Comparison of ENCODE assay signal across 2 cellular contexts in the genomic region with DNA sequence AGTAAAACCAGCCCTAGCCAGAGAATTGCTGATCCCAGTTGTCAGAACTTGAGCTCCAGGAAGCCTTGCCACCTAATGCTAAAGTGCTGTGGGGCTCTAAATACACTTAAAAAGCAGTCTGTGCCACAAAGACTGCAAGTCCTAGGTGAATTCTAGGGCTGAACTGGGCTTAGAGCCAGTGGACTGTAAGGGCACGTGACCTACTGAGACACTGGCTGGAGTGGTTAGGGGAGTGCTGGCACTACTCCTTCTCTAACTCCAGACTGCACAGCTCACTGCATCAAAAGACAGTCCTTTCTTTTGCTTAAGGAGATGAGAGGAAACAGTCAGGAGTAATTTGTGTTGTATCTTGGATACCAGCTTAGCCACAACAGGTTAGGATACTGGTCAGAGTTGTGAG.
TF ChIP-seq lines count a peak whose summit lies in the region.

No MANE protein-coding gene starts in this region.

TF ChIP-seq in SK-N-SH, 30 proteins besides CTCF, POLR2A, EP300 and RAD21 (continued from another document):
- TF ChIP-seq RCOR1 (IDR thresholded peaks at IDR 0.05; ENCODE audit: low read length) (no peak), MXI1 (IDR thresholded peaks at IDR 0.05; ENCODE audit: low read depth, low read length) (no peak), JUND (IDR thresholded peaks at IDR 0.05) (no peak), SMC3 (IDR thresholded peaks at IDR 0.05; ENCODE audit: low read depth, low read length) (no peak), NFIC (IDR thresholded peaks at IDR 0.05; ENCODE audit: borderline replicate concordance) (no peak), POLR2AphosphoS5 (IDR thresholded peaks at IDR 0.05; ENCODE audit: low read depth, low read length) (no peak), GATA2 (CRISPR knock-in tag; IDR thresholded peaks at IDR 0.05) (no peak)
- TF ChIP-seq, protein P1, sequence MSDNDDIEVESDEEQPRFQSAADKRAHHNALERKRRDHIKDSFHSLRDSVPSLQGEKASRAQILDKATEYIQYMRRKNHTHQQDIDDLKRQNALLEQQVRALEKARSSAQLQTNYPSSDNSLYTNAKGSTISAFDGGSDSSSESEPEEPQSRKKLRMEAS (IDR thresholded peaks at IDR 0.05; ENCODE audit: low read depth), result no peak
- TF ChIP-seq, protein P2, sequence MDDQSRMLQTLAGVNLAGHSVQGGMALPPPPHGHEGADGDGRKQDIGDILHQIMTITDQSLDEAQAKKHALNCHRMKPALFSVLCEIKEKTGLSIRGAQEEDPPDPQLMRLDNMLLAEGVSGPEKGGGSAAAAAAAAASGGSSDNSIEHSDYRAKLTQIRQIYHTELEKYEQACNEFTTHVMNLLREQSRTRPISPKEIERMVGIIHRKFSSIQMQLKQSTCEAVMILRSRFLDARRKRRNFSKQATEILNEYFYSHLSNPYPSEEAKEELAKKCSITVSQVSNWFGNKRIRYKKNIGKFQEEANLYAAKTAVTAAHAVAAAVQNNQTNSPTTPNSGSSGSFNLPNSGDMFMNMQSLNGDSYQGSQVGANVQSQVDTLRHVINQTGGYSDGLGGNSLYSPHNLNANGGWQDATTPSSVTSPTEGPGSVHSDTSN (IDR thresholded peaks at IDR 0.05), result no peak
- TF ChIP-seq, protein P3, sequence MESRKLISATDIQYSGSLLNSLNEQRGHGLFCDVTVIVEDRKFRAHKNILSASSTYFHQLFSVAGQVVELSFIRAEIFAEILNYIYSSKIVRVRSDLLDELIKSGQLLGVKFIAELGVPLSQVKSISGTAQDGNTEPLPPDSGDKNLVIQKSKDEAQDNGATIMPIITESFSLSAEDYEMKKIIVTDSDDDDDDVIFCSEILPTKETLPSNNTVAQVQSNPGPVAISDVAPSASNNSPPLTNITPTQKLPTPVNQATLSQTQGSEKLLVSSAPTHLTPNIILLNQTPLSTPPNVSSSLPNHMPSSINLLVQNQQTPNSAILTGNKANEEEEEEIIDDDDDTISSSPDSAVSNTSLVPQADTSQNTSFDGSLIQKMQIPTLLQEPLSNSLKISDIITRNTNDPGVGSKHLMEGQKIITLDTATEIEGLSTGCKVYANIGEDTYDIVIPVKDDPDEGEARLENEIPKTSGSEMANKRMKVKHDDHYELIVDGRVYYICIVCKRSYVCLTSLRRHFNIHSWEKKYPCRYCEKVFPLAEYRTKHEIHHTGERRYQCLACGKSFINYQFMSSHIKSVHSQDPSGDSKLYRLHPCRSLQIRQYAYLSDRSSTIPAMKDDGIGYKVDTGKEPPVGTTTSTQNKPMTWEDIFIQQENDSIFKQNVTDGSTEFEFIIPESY (IDR thresholded peaks at IDR 0.05; ENCODE audit: borderline replicate concordance, low read depth), result no peak
- TF ChIP-seq, protein P4, sequence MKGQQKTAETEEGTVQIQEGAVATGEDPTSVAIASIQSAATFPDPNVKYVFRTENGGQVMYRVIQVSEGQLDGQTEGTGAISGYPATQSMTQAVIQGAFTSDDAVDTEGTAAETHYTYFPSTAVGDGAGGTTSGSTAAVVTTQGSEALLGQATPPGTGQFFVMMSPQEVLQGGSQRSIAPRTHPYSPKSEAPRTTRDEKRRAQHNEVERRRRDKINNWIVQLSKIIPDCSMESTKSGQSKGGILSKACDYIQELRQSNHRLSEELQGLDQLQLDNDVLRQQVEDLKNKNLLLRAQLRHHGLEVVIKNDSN (IDR thresholded peaks at IDR 0.05; ENCODE audit: borderline replicate concordance, low read depth), result no peak; the same call in 1 of the 2 replicates
- TF ChIP-seq, protein P5, sequence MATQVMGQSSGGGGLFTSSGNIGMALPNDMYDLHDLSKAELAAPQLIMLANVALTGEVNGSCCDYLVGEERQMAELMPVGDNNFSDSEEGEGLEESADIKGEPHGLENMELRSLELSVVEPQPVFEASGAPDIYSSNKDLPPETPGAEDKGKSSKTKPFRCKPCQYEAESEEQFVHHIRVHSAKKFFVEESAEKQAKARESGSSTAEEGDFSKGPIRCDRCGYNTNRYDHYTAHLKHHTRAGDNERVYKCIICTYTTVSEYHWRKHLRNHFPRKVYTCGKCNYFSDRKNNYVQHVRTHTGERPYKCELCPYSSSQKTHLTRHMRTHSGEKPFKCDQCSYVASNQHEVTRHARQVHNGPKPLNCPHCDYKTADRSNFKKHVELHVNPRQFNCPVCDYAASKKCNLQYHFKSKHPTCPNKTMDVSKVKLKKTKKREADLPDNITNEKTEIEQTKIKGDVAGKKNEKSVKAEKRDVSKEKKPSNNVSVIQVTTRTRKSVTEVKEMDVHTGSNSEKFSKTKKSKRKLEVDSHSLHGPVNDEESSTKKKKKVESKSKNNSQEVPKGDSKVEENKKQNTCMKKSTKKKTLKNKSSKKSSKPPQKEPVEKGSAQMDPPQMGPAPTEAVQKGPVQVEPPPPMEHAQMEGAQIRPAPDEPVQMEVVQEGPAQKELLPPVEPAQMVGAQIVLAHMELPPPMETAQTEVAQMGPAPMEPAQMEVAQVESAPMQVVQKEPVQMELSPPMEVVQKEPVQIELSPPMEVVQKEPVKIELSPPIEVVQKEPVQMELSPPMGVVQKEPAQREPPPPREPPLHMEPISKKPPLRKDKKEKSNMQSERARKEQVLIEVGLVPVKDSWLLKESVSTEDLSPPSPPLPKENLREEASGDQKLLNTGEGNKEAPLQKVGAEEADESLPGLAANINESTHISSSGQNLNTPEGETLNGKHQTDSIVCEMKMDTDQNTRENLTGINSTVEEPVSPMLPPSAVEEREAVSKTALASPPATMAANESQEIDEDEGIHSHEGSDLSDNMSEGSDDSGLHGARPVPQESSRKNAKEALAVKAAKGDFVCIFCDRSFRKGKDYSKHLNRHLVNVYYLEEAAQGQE (IDR thresholded peaks at IDR 0.05; ENCODE audit: low read depth, low read length), result no peak

TF ChIP-seq in SK-N-SH treated with all-trans-retinoic acid at 6 μM for 48 hours, 23 proteins besides CTCF, POLR2A, EP300 and RAD21 (continued from another document):
- TF ChIP-seq, protein P6, sequence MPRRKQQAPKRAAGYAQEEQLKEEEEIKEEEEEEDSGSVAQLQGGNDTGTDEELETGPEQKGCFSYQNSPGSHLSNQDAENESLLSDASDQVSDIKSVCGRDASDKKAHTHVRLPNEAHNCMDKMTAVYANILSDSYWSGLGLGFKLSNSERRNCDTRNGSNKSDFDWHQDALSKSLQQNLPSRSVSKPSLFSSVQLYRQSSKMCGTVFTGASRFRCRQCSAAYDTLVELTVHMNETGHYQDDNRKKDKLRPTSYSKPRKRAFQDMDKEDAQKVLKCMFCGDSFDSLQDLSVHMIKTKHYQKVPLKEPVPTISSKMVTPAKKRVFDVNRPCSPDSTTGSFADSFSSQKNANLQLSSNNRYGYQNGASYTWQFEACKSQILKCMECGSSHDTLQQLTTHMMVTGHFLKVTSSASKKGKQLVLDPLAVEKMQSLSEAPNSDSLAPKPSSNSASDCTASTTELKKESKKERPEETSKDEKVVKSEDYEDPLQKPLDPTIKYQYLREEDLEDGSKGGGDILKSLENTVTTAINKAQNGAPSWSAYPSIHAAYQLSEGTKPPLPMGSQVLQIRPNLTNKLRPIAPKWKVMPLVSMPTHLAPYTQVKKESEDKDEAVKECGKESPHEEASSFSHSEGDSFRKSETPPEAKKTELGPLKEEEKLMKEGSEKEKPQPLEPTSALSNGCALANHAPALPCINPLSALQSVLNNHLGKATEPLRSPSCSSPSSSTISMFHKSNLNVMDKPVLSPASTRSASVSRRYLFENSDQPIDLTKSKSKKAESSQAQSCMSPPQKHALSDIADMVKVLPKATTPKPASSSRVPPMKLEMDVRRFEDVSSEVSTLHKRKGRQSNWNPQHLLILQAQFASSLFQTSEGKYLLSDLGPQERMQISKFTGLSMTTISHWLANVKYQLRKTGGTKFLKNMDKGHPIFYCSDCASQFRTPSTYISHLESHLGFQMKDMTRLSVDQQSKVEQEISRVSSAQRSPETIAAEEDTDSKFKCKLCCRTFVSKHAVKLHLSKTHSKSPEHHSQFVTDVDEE (CRISPR knock-in tag; IDR thresholded peaks at IDR 0.05), result no peak
- no peak for TF ChIP-seq ARNTL (CRISPR knock-in tag; IDR thresholded peaks at IDR 0.05; ENCODE audit: borderline replicate concordance, low read depth)
- TF ChIP-seq BACH2 (CRISPR knock-in tag; IDR thresholded peaks at IDR 0.05; ENCODE audit: borderline replicate concordance), result no peak
- no peak for TF ChIP-seq TCF4 (CRISPR knock-in tag; IDR thresholded peaks at IDR 0.05; ENCODE audit: borderline replicate concordance)
- TF ChIP-seq, protein P7, sequence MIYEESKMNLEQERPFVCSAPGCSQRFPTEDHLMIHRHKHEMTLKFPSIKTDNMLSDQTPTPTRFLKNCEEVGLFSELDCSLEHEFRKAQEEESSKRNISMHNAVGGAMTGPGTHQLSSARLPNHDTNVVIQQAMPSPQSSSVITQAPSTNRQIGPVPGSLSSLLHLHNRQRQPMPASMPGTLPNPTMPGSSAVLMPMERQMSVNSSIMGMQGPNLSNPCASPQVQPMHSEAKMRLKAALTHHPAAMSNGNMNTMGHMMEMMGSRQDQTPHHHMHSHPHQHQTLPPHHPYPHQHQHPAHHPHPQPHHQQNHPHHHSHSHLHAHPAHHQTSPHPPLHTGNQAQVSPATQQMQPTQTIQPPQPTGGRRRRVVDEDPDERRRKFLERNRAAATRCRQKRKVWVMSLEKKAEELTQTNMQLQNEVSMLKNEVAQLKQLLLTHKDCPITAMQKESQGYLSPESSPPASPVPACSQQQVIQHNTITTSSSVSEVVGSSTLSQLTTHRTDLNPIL (CRISPR knock-in tag; IDR thresholded peaks at IDR 0.05; ENCODE audit: low read depth), result no peak
- no peak for TF ChIP-seq RARB (CRISPR knock-in tag; IDR thresholded peaks at IDR 0.05)
TF ChIP-seq in SK-N-SH treated with all-trans-retinoic acid at 6 μM for 48 hours: peak in this region for 0.
